Comparison of ENCODE assay signal across 29 cellular contexts in the genomic region with DNA sequence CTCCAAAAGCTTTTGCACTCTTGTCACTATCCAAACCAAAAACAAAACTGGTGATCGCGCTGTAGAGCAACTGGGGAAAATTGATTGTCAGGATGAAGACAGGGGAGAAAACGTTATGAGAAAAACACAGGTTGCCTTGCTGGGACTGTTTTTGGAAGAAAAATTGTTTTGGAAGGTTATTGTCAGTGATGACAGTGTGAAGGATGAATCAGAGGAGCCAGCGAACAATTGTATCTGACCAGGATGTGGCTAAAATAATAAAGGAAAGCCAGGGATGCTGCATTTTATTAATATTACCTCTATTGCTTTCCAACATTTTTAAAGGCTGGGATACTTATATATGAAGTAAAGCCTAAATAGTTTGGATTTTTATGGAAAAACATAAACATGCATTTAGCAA.
"Had no signal": no experiment of that assay in that cellular context is flagged by ENCODE, and none has a peak within 500 bp of the region (broad histone marks: within the 10 kb centered on the region; RNA-seq: fewer than 3 reads in every experiment).

No MANE protein-coding gene starts in this region.

- H3K27me3 ChIP-seq: neural progenitor cell, ovary, right lobe of liver, sigmoid colon, spleen, suprapubic skin, testis, tibial artery, transverse colon, upper lobe of left lung, vagina had no signal

- H3K9ac ChIP-seq: neural progenitor cell, parathyroid adenoma had no signal

- DNase-seq: natural killer cell; occipital lobe; ovary; posterior cingulate gyrus; psoas muscle; right cardiac atrium; right lobe of liver; sigmoid colon; spleen; stimulated activated CD4-positive, alpha-beta T cell treated with anti-CD3 and anti-CD28 coated beads, Interleukin-12 subunit alpha, Interleukin-12 subunit beta, amount 100 ng/mL, for 4 hours; stimulated activated CD4-positive, alpha-beta T cell treated with anti-CD3 and anti-CD28 coated beads, Interleukin-1b, Interleukin-23, amount 100 ng/mL, for 48 hours; stimulated activated CD4-positive, alpha-beta T cell treated with anti-CD3 and anti-CD28 coated beads, Interleukin-4, amount 100 ng/mL, for 1 hour; stimulated activated CD4-positive, alpha-beta T cell treated with anti-CD3 and anti-CD28 coated beads, Interleukin-4, amount 100 ng/mL, for 4 hours; stimulated activated CD8-positive, alpha-beta memory T cell treated with anti-CD3 and anti-CD28 coated beads, Interleukin-4, amount 100 ng/mL, for 48 hours; stimulated activated naive CD4-positive, alpha-beta T cell; stimulated activated naive CD8-positive, alpha-beta T cell treated with anti-CD3 and anti-CD28 coated beads, Interleukin-15, amount 100 ng/mL, for 72 hours; stimulated activated naive CD8-positive, alpha-beta T cell treated with anti-CD3 and anti-CD28 coated beads, Interleukin-15, Interleukin-2, amounts not matched to agents 100 U/mL and 50 U/mL, for 24 hours; substantia nigra; testis; tibial artery; transverse colon; upper lobe of left lung had no signal

- H3K4me3 ChIP-seq: neural progenitor cell, ovary, psoas muscle, right lobe of liver, sigmoid colon, skin epidermis, smooth muscle cell, spleen, suprapubic skin, testis, tibial artery, transverse colon, upper lobe of left lung, vagina had no signal

- H3K4me2 ChIP-seq: neural progenitor cell, smooth muscle cell had no signal

- H3K79me2 ChIP-seq: parathyroid adenoma had no signal

- H3K36me3 ChIP-seq: neural progenitor cell, ovary, right lobe of liver, sigmoid colon, spleen, suprapubic skin, tibial artery, transverse colon, upper lobe of left lung, vagina had no signal

- ATAC-seq: natural killer cell; psoas muscle; right cardiac atrium; right lobe of liver; stimulated activated memory B cell treated with anti-CD40 and anti-IgM and Interleukin-4, amounts not matched to agents 10 μg/mL and 1 μg/mL and 100 μg/mL, for 72 hours; stimulated activated naive CD8-positive, alpha-beta T cell treated with anti-CD3 and anti-CD28 coated beads, Interleukin-15, amount 100 ng/mL, for 72 hours; stimulated activated naive CD8-positive, alpha-beta T cell treated with anti-CD3 and anti-CD28 coated beads, Interleukin-15, Interleukin-2, amounts not matched to agents 100 U/mL and 50 U/mL, for 24 hours had no signal

- H3K27ac ChIP-seq: neural progenitor cell, ovary, parathyroid adenoma, psoas muscle, right lobe of liver, sigmoid colon, skin epidermis, spleen, suprapubic skin, testis, tibial artery, transverse colon, upper lobe of left lung, vagina had no signal

- H2AFZ ChIP-seq: parathyroid adenoma had no signal

- H3K9me3 ChIP-seq: ovary, psoas muscle, right lobe of liver, sigmoid colon, spleen, suprapubic skin, testis, tibial artery, transverse colon, upper lobe of left lung, vagina had no signal

- H3K4me1 ChIP-seq: parathyroid adenoma had no signal
